ENCODE assay signal across 25 cellular contexts in genomic region chr4:158459085-158459820, GRCh38.
DNase-seq lines count a peak whose midpoint lies in the region; ATAC-seq, FAIRE-seq and TF ChIP-seq lines count a peak whose summit lies in the region.
"Had no signal": no experiment of that assay in that cellular context is flagged by ENCODE, and none has a peak within 500 bp of the region (broad histone marks: within the 10 kb centered on the region; RNA-seq: fewer than 3 reads in every experiment).

No MANE protein-coding gene starts in this region.

- TF ChIP-seq CTCF in bronchial epithelial cell (IDR thresholded peaks at IDR 0.05; ENCODE audit: insufficient read depth, low read length, severe bottlenecking) = no peak
- peak in 1 of 3 experiments; percentile 44 for TF ChIP-seq CTCF in keratinocyte (optimal IDR thresholded peaks at IDR 0.05 in 1 of 3, IDR thresholded peaks at IDR 0.05 in 1 of 3, conservative IDR thresholded peaks at IDR 0.05 in 1 of 3; ENCODE audit: extremely low read depth in 1 of 3, insufficient read depth in 2 of 3, low read length in 3 of 3)

- ATAC-seq in GM18498 (IDR thresholded peaks at IDR 0.05; ENCODE audit: unreplicated experiment) = no peak
- ATAC-seq in HG02885 (IDR thresholded peaks at IDR 0.05; ENCODE audit: poor library complexity, unreplicated experiment) = no peak
- ATAC-seq: activated T-helper 17 cell treated with anti-CD3 and anti-CD28 coated beads, Interleukin-2, amount 50 U/mL, for 72 hours; left lobe of liver; Panc1 had no signal

- H3K27me3 ChIP-seq in bronchial epithelial cell (ENCODE audit: control insufficient read depth, insufficient read depth, low read length) (no peaks in the 10 kb centered on the region), keratinocyte (ENCODE audit: control insufficient read depth, extremely low read depth, insufficient read depth, low read length) (no peaks in the 10 kb centered on the region)
- H3K27me3 ChIP-seq: thyroid gland, vagina had no signal

- H3K9ac ChIP-seq in keratinocyte (ENCODE audit: control insufficient read depth, extremely low read depth, insufficient read depth, low read length) = peak overlapping the region; percentile 35

- no peaks in the 10 kb centered on the region for H4K20me1 ChIP-seq in keratinocyte (ENCODE audit: control insufficient read depth, extremely low read depth, insufficient read depth, low read length)

- H2AFZ ChIP-seq in keratinocyte (ENCODE audit: control insufficient read depth, low read length) = peak overlapping the region; percentile 14

- H3K4me2 ChIP-seq in keratinocyte (ENCODE audit: control insufficient read depth, extremely low read depth, insufficient read depth, low read depth, low read length) = peak overlapping the region; percentile 9

- peak; percentile 4 for DNase-seq in ELR (ENCODE audit: low read depth)
- DNase-seq in MV-4-11 (lab: John Stamatoyannopoulos, UW) = peak; percentile 1
- peak; percentile 88 for DNase-seq in bronchial epithelial cell (ENCODE audit: low read depth)
- no peak for DNase-seq in keratinocyte (ENCODE audit: low read depth, low spot score)
- no peak for DNase-seq in NCI-H2227 treated with DMSO at 0.1 percent for 48 hours (lab: John Stamatoyannopoulos, UW)
- DNase-seq in SIG-M5 (lab: John Stamatoyannopoulos, UW) = no peak
- DNase-seq: activated CD4-positive, alpha-beta T cell treated with anti-CD3 and anti-CD28 coated beads for 4 hours; activated naive CD4-positive, alpha-beta T cell treated with anti-CD3 and anti-CD28 coated beads, Interleukin-2, amount 50 U/mL, for 16 hours; CD4-positive, alpha-beta memory T cell; DMS 273 treated with DMSO at 0.1 percent for 48 hours; NCI-H1417 treated with DMSO at 0.1 percent for 48 hours; NCI-H2029 treated with DMSO at 0.1 percent for 48 hours; NCI-H69; SHP77 treated with DMSO at 0.1 percent for 48 hours; small intestine; stimulated activated CD4-positive, alpha-beta T cell treated with anti-CD3 and anti-CD28 coated beads, Interleukin-1b, Interleukin-23, amount 100 ng/mL, for 48 hours; thyroid gland had no signal

- H3K27ac ChIP-seq in keratinocyte (ENCODE audit: control insufficient read depth, insufficient read depth, low read length) = peak overlapping the region; percentile 80
- H3K27ac ChIP-seq: thyroid gland, vagina, VCaP had no signal

- H3K36me3 ChIP-seq in bronchial epithelial cell (ENCODE audit: control insufficient read depth, insufficient read depth, low read length) (no peaks in the 10 kb centered on the region), keratinocyte (ENCODE audit: control insufficient read depth in 2 of 2, extremely low read depth in 1 of 2, insufficient read depth in 2 of 2, low read length in 2 of 2) (no peaks in the 10 kb centered on the region)
- H3K36me3 ChIP-seq: thyroid gland, vagina had no signal

- H3K9me3 ChIP-seq in keratinocyte (ENCODE audit: control insufficient read depth, low read depth, low read length) = no peaks in the 10 kb centered on the region
- H3K9me3 ChIP-seq: thyroid gland, vagina had no signal

- dilution Hi-C loops in keratinocyte (cut with MboI; ENCODE audit: extremely low pct_ligation_motif_present, low sequenced_read_pairs) = no loop called here

- H3K79me2 ChIP-seq in keratinocyte (ENCODE audit: control insufficient read depth, insufficient read depth, low read length) = no peaks in the 10 kb centered on the region

- H3K9me1 ChIP-seq in keratinocyte (ENCODE audit: control insufficient read depth, extremely low read depth, insufficient read depth, low read length) = no peaks in the 10 kb centered on the region

- no peak for FAIRE-seq in bronchial epithelial cell (lab: Jason Lieb, UNC)
- FAIRE-seq in keratinocyte (lab: Jason Lieb, UNC) = peak; percentile 74
- FAIRE-seq: GM12891, small intestine had no signal

- no peak overlapping the region for H3K4me3 ChIP-seq in bronchial epithelial cell (ENCODE audit: low read depth, low read length)
- H3K4me3 ChIP-seq in keratinocyte (ENCODE audit: control insufficient read depth in 2 of 3, extremely low read depth in 1 of 3, insufficient read depth in 2 of 3, low read depth in 1 of 3, low read length in 3 of 3) = no peak overlapping the region
- H3K4me3 ChIP-seq: thyroid gland, vagina had no signal

- peaks cover 53% of the 10 kb centered on the region for H3K4me1 ChIP-seq in keratinocyte (ENCODE audit: control insufficient read depth, extremely low read depth, insufficient read depth, low read length)
- H3K4me1 ChIP-seq: thyroid gland, vagina had no signal

Comparison
In these comparisons a context has a peak if more than half of its experiments do, and no peak if none do; other contexts are left out.
1. DNase-seq: peak in ELR (single experiment), MV-4-11 (single experiment) and bronchial epithelial cell (single experiment); none in keratinocyte (single experiment), NCI-H2227 treated with DMSO at 0.1 percent for 48 hours (single experiment) and SIG-M5 (single experiment).